In genomic region chr11:73951797-73952196, GRCh38 we compare ENCODE assay signal across 22 cellular contexts. TPM values are rescaled to one million over a fixed set of nuclear protein-coding genes. Genes with fewer than 3 reads are reported as not detected.
DNase-seq lines count a peak whose midpoint lies in the region; ATAC-seq, FAIRE-seq and TF ChIP-seq lines count a peak whose summit lies in the region.
"Had no signal": no experiment of that assay in that cellular context is flagged by ENCODE, and none has a peak within 500 bp of the region (broad histone marks: within the 10 kb centered on the region; RNA-seq: fewer than 3 reads in every experiment).

No MANE protein-coding gene starts in this region.

- H3K9me3 Mint-ChIP-seq in glutamatergic neuron (ENCODE audit: unreplicated experiment) = peaks cover 11% of the 10 kb centered on the region
- H3K9me3 Mint-ChIP-seq: dendritic cell treated with granulocyte-macrophage colony-stimulating factor and Interleukin-4, amounts not matched to agents 40 ng/mL and 50 ng/mL, for 4 days; neural crest cell had no signal

- TF ChIP-seq CTCF in A549 (IDR thresholded peaks at IDR 0.05) (no peak), glutamatergic neuron (IDR thresholded peaks at IDR 0.05; ENCODE audit: partially characterized antibody, unreplicated experiment) (no peak), GM13976 (IDR thresholded peaks at IDR 0.05; ENCODE audit: borderline replicate concordance, control extremely low read depth, extremely low read depth, insufficient read depth, missing control alignments) (no peak), osteoblast (IDR thresholded peaks at IDR 0.05; ENCODE audit: extremely low read depth, low read depth, low read length) (no peak)

- in situ Hi-C loops in GM13976 (cut with MboI; ENCODE audit: low sequenced_read_pairs, unreplicated experiment) = loop anchor here (25.0 kb wide), 1 partner anchor 286 kb away; no protein-coding TSS in a partner anchor

- H3K9me3 ChIP-seq in A549 (no peaks in the 10 kb centered on the region), osteoblast (ENCODE audit: low read depth, low read length) (peaks cover under 1% of the 10 kb centered on the region)
- H3K9me3 ChIP-seq: suprapubic skin had no signal

- H3K4me3 ChIP-seq in A549 (no peak overlapping the region), osteoblast (ENCODE audit: insufficient read depth, low read length) (no peak overlapping the region)
- H3K4me3 ChIP-seq: suprapubic skin had no signal

- DNase-seq in A549 (ENCODE audit: low read depth in 1 of 2, low spot score in 1 of 2) = no peak
- DNase-seq in M059J (ENCODE audit: low read depth) = peak; percentile 57
- DNase-seq in NCI-H510A treated with DMSO at 0.1 percent for 48 hours (lab: John Stamatoyannopoulos, UW) = peak; percentile 79
- no peak for DNase-seq in glutamatergic neuron
- DNase-seq in GM13976 (ENCODE audit: low spot score) = no peak
- no peak for DNase-seq in NCI-H446 (lab: John Stamatoyannopoulos, UW)
- no peak for DNase-seq in osteoblast (ENCODE audit: insufficient read length, low spot score, missing footprints)
- DNase-seq: activated CD4-positive, alpha-beta T cell treated with anti-CD3 and anti-CD28 coated beads for 4 hours; activated effector memory CD4-positive, alpha-beta T cell treated with Interleukin-2 at 50 U/mL for 16 hours; foreskin fibroblast; hypothalamus; KBM-7; kidney; NCI-H1048; SIG-M5; T-helper 1 cell had no signal

- peak overlapping the region; percentile 3 for H3K4me3 Mint-ChIP-seq in glutamatergic neuron (ENCODE audit: unreplicated experiment)
- H3K4me3 Mint-ChIP-seq: dendritic cell treated with granulocyte-macrophage colony-stimulating factor and Interleukin-4, amounts not matched to agents 40 ng/mL and 50 ng/mL, for 4 days; neural crest cell had no signal

- POLR2A ChIA-PET in A549 (lab: Yijun Ruan, JAX) = no interaction called here

- ATAC-seq in A549 (no peak), HG03354 (IDR thresholded peaks at IDR 0.05; ENCODE audit: poor library complexity, severe bottlenecking, unreplicated experiment) (no peak)

- TF ChIP-seq POLR2A in A549 (IDR thresholded peaks at IDR 0.05; ENCODE audit: low read length) = no peak

- H3K4me1 ChIP-seq in A549 (peaks cover 21% of the 10 kb centered on the region), osteoblast (ENCODE audit: insufficient read depth, low read length) (peaks cover 5% of the 10 kb centered on the region)
- H3K4me1 ChIP-seq: suprapubic skin had no signal

- no peak for TF ChIP-seq RAD21 in A549 (conservative IDR thresholded peaks at IDR 0.05 in 1 of 2, IDR thresholded peaks at IDR 0.05 in 1 of 2)

- no peaks in the 10 kb centered on the region for H4K20me1 ChIP-seq in osteoblast (ENCODE audit: insufficient read depth, low read length)

- H3K27me3 ChIP-seq in osteoblast (ENCODE audit: insufficient read depth, low read length) = no peaks in the 10 kb centered on the region

- FAIRE-seq in A549 (lab: Jason Lieb, UNC) = no peak
- FAIRE-seq: kidney had no signal

- no peak overlapping the region for H2AFZ ChIP-seq in osteoblast (ENCODE audit: low read length)

- peaks cover 4% of the 10 kb centered on the region for H3K4me1 Mint-ChIP-seq in glutamatergic neuron (ENCODE audit: low read depth, unreplicated experiment)

- 84% methylated on average over 7 of the region's 7 CpGs for WGBS in A549 (ENCODE audit: missing lambda C conversion rate)

- TF ChIP-seq EP300 in A549 (IDR thresholded peaks at IDR 0.05) = no peak

- H3K36me3 Mint-ChIP-seq in glutamatergic neuron (ENCODE audit: unreplicated experiment) = peaks cover 6% of the 10 kb centered on the region

- H3K79me2 ChIP-seq in osteoblast (ENCODE audit: insufficient read depth, low read length) = no peaks in the 10 kb centered on the region

- H3K27ac Mint-ChIP-seq in glutamatergic neuron (ENCODE audit: unreplicated experiment) = no peak overlapping the region

- CTCF ChIA-PET in A549 (lab: Yijun Ruan, JAX) = interaction anchor here (0.7 kb wide), 1 partner anchor 24 kb away, joined by 3 read pairs; no protein-coding TSS in a partner anchor

- H3K4me2 ChIP-seq in A549 (no peak overlapping the region), osteoblast (ENCODE audit: insufficient read depth, low read length) (no peak overlapping the region)

- H3K27ac ChIP-seq in A549 (peak overlapping the region; percentile 35 to 63; a peak in 4 of 6 replicates), osteoblast (ENCODE audit: low read depth, low read length) (no peak overlapping the region)
- H3K27ac ChIP-seq: suprapubic skin had no signal

- H3K27me3 Mint-ChIP-seq in glutamatergic neuron (ENCODE audit: unreplicated experiment) = peaks cover 2% of the 10 kb centered on the region

- H3K36me3 ChIP-seq in osteoblast (ENCODE audit: insufficient read depth, low read length) = no peaks in the 10 kb centered on the region
- H3K36me3 ChIP-seq: suprapubic skin had no signal

TF ChIP-seq in A549, 52 proteins besides CTCF, POLR2A, EP300 and RAD21:
- TF ChIP-seq, protein P1, sequence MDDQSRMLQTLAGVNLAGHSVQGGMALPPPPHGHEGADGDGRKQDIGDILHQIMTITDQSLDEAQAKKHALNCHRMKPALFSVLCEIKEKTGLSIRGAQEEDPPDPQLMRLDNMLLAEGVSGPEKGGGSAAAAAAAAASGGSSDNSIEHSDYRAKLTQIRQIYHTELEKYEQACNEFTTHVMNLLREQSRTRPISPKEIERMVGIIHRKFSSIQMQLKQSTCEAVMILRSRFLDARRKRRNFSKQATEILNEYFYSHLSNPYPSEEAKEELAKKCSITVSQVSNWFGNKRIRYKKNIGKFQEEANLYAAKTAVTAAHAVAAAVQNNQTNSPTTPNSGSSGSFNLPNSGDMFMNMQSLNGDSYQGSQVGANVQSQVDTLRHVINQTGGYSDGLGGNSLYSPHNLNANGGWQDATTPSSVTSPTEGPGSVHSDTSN (IDR thresholded peaks at IDR 0.05) = no peak
- TF ChIP-seq, protein P2, sequence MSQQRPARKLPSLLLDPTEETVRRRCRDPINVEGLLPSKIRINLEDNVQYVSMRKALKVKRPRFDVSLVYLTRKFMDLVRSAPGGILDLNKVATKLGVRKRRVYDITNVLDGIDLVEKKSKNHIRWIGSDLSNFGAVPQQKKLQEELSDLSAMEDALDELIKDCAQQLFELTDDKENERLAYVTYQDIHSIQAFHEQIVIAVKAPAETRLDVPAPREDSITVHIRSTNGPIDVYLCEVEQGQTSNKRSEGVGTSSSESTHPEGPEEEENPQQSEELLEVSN (IDR thresholded peaks at IDR 0.05; ENCODE audit: borderline replicate concordance, low read depth) = no peak
- TF ChIP-seq USF2 (IDR thresholded peaks at IDR 0.05) (no peak), MAZ (IDR thresholded peaks at IDR 0.05; ENCODE audit: borderline replicate concordance, low read depth, low read length) (no peak), HEYL (CRISPR knock-in tag; IDR thresholded peaks at IDR 0.05) (no peak), SREBF2 (IDR thresholded peaks at IDR 0.05) (no peak)
- TF ChIP-seq, protein P3, sequence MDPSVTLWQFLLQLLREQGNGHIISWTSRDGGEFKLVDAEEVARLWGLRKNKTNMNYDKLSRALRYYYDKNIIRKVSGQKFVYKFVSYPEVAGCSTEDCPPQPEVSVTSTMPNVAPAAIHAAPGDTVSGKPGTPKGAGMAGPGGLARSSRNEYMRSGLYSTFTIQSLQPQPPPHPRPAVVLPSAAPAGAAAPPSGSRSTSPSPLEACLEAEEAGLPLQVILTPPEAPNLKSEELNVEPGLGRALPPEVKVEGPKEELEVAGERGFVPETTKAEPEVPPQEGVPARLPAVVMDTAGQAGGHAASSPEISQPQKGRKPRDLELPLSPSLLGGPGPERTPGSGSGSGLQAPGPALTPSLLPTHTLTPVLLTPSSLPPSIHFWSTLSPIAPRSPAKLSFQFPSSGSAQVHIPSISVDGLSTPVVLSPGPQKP (IDR thresholded peaks at IDR 0.05; ENCODE audit: low read depth, low read length) = no peak

RNA-seq across cellular contexts. Expression of gene DNAJB13, which starts 1.0 kb away (rescaled TPM):
- polyA plus RNA-seq in A549 (2011; rRNA removed) (0.87 and 0.90 TPM in 2 replicates), A549 (2017; fragmentation: RNase III; extraction: RNeasy Plus Mini Kit Qiagen cat#74134 plus additional on column Dnase treatment) (0.47 to 0.95 TPM (median 0.75 TPM) in 3 replicates)
- 0.66 and 1.2 TPM in 2 replicates for polyA plus RNA-seq in A549 (2012; cell fraction: cytosol; rRNA removed)
- polyA plus RNA-seq in A549 (2012; cell fraction: nucleus; rRNA removed) = 0.47 and 0.70 TPM in 2 replicates
- polyA minus RNA-seq in A549 (2011; rRNA and poly(A)+ RNA removed) = 1.4 and 1.5 TPM in 2 replicates
- total RNA-seq in M059J (2014; rRNA removed; shearing (Covaris generic)) = not detected in 2 replicates
- total RNA-seq in glutamatergic neuron (ENCODE audit: unreplicated experiment) (not detected), osteoblast (not detected in 2 replicates)
- total RNA-seq: mesenteric fat pad, NCI-H460, suprapubic skin had no signal

RNA-seq across cellular contexts. Expression of gene UCP2, which starts 30.8 kb away (rescaled TPM):
- polyA plus RNA-seq in A549 (2011; rRNA removed) = 51.6 and 54.7 TPM in 2 replicates
- polyA plus RNA-seq in A549 (2012; cell fraction: cytosol; rRNA removed) = 96.9 and 124 TPM in 2 replicates
- 64.2 and 65.0 TPM in 2 replicates for polyA plus RNA-seq in A549 (2012; cell fraction: nucleus; rRNA removed)
- 126 to 138 TPM (median 131 TPM) in 3 replicates for polyA plus RNA-seq in A549 (2017; fragmentation: RNase III; extraction: RNeasy Plus Mini Kit Qiagen cat#74134 plus additional on column Dnase treatment)
- 152 and 192 TPM in 2 replicates for polyA minus RNA-seq in A549 (2011; rRNA and poly(A)+ RNA removed)
- 21.4 and 28.0 TPM in 2 replicates for total RNA-seq in M059J (2014; rRNA removed; shearing (Covaris generic))
- 91.1 TPM for total RNA-seq in glutamatergic neuron (ENCODE audit: unreplicated experiment)
- under 0.01 and 0.59 TPM in 2 replicates for total RNA-seq in osteoblast

RNA-seq across cellular contexts. Expression of gene UCP3, which starts 57.1 kb away (rescaled TPM):
- polyA plus RNA-seq in A549 (2011; rRNA removed) = 1.3 and 1.6 TPM in 2 replicates
- 1.6 and 2.0 TPM in 2 replicates for polyA plus RNA-seq in A549 (2012; cell fraction: cytosol; rRNA removed)
- polyA plus RNA-seq in A549 (2012; cell fraction: nucleus; rRNA removed) = 22.1 and 27.2 TPM in 2 replicates
- 1.5 to 1.8 TPM (median 1.7 TPM) in 3 replicates for polyA plus RNA-seq in A549 (2017; fragmentation: RNase III; extraction: RNeasy Plus Mini Kit Qiagen cat#74134 plus additional on column Dnase treatment)
- polyA minus RNA-seq in A549 (2011; rRNA and poly(A)+ RNA removed) = 1.9 and 2.8 TPM in 2 replicates
- 0.10 and 0.15 TPM in 2 replicates for total RNA-seq in M059J (2014; rRNA removed; shearing (Covaris generic))
- total RNA-seq in glutamatergic neuron (ENCODE audit: unreplicated experiment) = 7.6 TPM
- under 0.01 and 0.59 TPM in 2 replicates for total RNA-seq in osteoblast

Comparison
In these comparisons a context has a peak if more than half of its experiments do, and no peak if none do; other contexts are left out.
1. DNase-seq: peak in M059J (single experiment) and NCI-H510A treated with DMSO at 0.1 percent for 48 hours (single experiment); none in A549 (0 of 2), glutamatergic neuron (single experiment), GM13976 (single experiment), NCI-H446 (0 of 2) and osteoblast (single experiment).
2. RNA of gene UCP2, which starts 30.8 kb away (total RNA-seq): 91.1 TPM in glutamatergic neuron (single experiment) and 21.4 to 28.0 TPM in M059J; under 0.01 to 0.59 TPM in osteoblast; every median in the first group is over 10 times any median in the second.